Comparison of ENCODE assay signal across 8 cellular contexts in the genomic region with DNA sequence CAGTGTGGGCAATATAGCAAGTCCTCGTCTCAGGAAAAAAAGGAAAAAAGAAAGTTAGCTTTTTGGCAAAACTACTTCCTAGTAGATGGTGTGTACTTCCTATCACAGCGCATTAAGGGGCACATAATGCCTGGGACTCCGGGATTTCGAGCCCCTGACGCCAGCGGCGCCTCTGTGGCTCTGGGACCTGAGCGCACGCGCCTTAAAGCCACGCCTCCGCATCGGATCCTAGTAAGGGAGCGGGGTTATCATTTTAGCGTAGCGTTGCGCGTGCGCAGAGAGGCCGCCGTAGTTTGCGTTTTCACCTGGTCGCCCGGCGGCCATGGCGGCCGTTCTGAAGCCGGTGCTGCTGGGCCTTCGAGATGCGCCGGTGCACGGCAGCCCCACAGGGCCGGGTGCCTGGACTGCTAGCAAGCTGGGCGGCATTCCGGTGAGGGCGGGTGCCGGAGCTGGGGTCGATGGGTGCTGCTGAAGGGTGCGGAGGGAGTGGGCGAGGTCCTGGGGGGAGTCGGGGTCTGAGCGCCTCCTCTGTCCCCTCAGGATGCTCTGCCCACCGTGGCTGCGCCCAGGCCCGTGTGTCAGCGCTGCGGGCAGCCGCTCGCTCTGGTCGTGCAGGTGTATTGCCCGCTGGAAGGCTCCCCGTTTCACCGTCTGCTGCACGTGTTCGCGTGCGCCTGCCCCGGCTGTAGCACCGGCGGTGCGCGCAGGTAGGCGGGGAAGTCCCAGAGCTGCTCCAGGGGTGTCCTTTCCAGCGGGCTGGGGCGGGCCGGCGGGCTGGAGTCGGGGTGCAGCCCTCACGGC. TPM values are rescaled to one million over a fixed set of nuclear protein-coding genes. Genes with fewer than 3 reads are reported as not detected.
DNase-seq lines count a peak whose midpoint lies in the region; ATAC-seq lines count a peak whose summit lies in the region.

A gene with protein sequence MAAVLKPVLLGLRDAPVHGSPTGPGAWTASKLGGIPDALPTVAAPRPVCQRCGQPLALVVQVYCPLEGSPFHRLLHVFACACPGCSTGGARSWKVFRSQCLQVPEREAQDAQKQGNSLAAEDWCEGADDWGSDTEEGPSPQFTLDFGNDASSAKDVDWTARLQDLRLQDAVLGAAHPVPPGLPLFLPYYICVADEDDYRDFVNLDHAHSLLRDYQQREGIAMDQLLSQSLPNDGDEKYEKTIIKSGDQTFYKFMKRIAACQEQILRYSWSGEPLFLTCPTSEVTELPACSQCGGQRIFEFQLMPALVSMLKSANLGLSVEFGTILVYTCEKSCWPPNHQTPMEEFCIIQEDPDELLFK (plus strand): TSS at position 291 of the 801 bp plus-strand sequence. CDS start 32 bp downstream, at position 323.

- H3K4me1 ChIP-seq in endocrine pancreas (ENCODE audit: control insufficient read depth, insufficient read depth, low read length), result no peaks in the 10 kb centered on the region

- no peaks in the 10 kb centered on the region for H3K9me3 ChIP-seq in endocrine pancreas (ENCODE audit: control insufficient read depth, low read length)

- peak within 1 kb of the TSS; percentile 66 for H3K9ac ChIP-seq in endocrine pancreas (ENCODE audit: control insufficient read depth, insufficient read depth, low read length)

- POLR2A ChIA-PET in activated CD8-positive, alpha-beta memory T cell treated with anti-CD3 and anti-CD28 coated beads for 36 hours (lab: Charles Lee), result interaction anchor here (0.6 to 1.6 kb wide), 2 partner anchors 33 to 37 kb away, joined by 3 to 5 read pairs; no protein-coding TSS in a partner anchor

- ATAC-seq in GM21360 (IDR thresholded peaks at IDR 0.05; ENCODE audit: unreplicated experiment), result peak; percentile 65

- H3K4me3 ChIP-seq in endocrine pancreas (ENCODE audit: control insufficient read depth, insufficient read depth, low read length), result peak within 1 kb of the TSS; percentile 76

- CTCF ChIA-PET in activated CD8-positive, alpha-beta memory T cell treated with anti-CD3 and anti-CD28 coated beads for 36 hours (lab: Charles Lee), result interaction anchor here (1.7 kb wide), 1 partner anchor 26 kb away, joined by 4 read pairs; no protein-coding TSS in a partner anchor

- H3K27me3 ChIP-seq in endocrine pancreas (ENCODE audit: control insufficient read depth, insufficient read depth, low read length), result no peaks in the 10 kb centered on the region

- H3K36me3 ChIP-seq in endocrine pancreas (ENCODE audit: control insufficient read depth, insufficient read depth, low read length), result peaks cover 6% of the 10 kb centered on the region

- DNase-seq in CMK (ENCODE audit: low read depth) (peak; percentile 70), HT1080 (ENCODE audit: low read depth) (peak; percentile 87), NOMO-1 (lab: John Stamatoyannopoulos, UW; ENCODE audit: unreplicated experiment in 2 of 2) (peak; percentile 80 to 86), mesenteric fat pad (ENCODE audit: low spot score) (peak; percentile 96)
- DNase-seq in stimulated activated CD8-positive, alpha-beta memory T cell treated with anti-CD3 and anti-CD28 coated beads, Interleukin-15, amount 100 ng/mL, for 1 hour (ENCODE audit: low read depth), result peak; percentile 88

RNA-seq across cellular contexts. Expression of the gene that starts here (rescaled TPM):
- 54.2 and 54.8 TPM in 2 replicates for total RNA-seq in HT1080 (2014; rRNA removed; shearing (Covaris generic))
- polyA plus RNA-seq in HT1080 (2015; cell fraction: cytosol; rRNA removed), result 35.0 and 42.9 TPM in 2 replicates
- 20.0 and 22.5 TPM in 2 replicates for polyA plus RNA-seq in HT1080 (2015; cell fraction: nucleus; rRNA removed)
- total RNA-seq in activated CD8-positive, alpha-beta memory T cell treated with anti-CD3 and anti-CD28 coated beads for 36 hours, result 10 to 100 TPM; 38.2 to 40.3 TPM
- 4.3 TPM for total RNA-seq in mesenteric fat pad

Comparison
In these comparisons a context has a peak if more than half of its experiments do, and no peak if none do; other contexts are left out.
1. Peak in every context shown above with its lines: DNase-seq, ATAC-seq and H3K4me3 ChIP-seq.